In the genomic region with DNA sequence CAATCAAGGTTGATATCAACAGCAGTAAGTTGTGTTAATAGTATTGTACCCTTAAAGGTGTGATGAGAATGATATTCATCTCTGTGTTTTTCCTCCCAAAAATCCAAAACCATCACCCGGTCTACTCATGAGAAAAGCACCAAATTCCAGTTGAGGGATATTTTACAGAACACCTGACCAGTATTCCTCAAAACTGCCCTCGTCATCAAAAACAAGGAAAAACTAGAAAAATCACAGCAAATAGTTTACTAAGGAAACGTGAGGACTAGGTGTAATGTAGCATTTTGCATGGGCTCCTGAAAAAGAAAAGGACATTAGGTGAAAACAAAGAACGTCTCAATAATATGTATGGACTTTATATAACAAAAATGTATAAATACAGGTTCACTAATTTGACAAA, we compare ENCODE assay signal across 35 cellular contexts.
"Had no signal": no experiment of that assay in that cellular context is flagged by ENCODE, and none has a peak within 500 bp of the region (broad histone marks: within the 10 kb centered on the region; RNA-seq: fewer than 3 reads in every experiment).

No MANE protein-coding gene starts in this region.

- H3K9me3 ChIP-seq: MG63 had no signal

- H3K4me3 ChIP-seq: MG63 had no signal

- DNase-seq: Karpas-422, Kasumi-1, MG63, MM.1S, MV-4-11, NCI-H1048, NCI-H1092, NCI-H1092 treated with DMSO at 0.1 percent for 48 hours, NCI-H1105, NCI-H1105 treated with DMSO at 0.1 percent for 48 hours, NCI-H1417, NCI-H1417 treated with DMSO at 0.1 percent for 48 hours, NCI-H1436, NCI-H1436 treated with DMSO at 0.1 percent for 48 hours, NCI-H146, NCI-H1694, NCI-H1694 treated with DMSO at 0.1 percent for 48 hours, NCI-H187, NCI-H187 treated with DMSO at 0.1 percent for 48 hours, NCI-H1930, NCI-H2029, NCI-H2029 treated with DMSO at 0.1 percent for 48 hours, NCI-H2081, NCI-H2081 treated with DMSO at 0.1 percent for 48 hours, NCI-H2107, NCI-H2171, NCI-H2171 treated with DMSO at 0.1 percent for 48 hours, NCI-H2227 treated with DMSO at 0.1 percent for 48 hours, NCI-H226, NCI-H345, NCI-H446, NCI-H446 treated with DMSO at 0.1 percent for 48 hours, NCI-H510A, NCI-H510A treated with DMSO at 0.1 percent for 48 hours, NCI-H524 had no signal

- H3K27me3 ChIP-seq: MG63 had no signal

- H3K36me3 ChIP-seq: MG63 had no signal
